ENCODE assay signal across 1 cellular context in the genomic region with DNA sequence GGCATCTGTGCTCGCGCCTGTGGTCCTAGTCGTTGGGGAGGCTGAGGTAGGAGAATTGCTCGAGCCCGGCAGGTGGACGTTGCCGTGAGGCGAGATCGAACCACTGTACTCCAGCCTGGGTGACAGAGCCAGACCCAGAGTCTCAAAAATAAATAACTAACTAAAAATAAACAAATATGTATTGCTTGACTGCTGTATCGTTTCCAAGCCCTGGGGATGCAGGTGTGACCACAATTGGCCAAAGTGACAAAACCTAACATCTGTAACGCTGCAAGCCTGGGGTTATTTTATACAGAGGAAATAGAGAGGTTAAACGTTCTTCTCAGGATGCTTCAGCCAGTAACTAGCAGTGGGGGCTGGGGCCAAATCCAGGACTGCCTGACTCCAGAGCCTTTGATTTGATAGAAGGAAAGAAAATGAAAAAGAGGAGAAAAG.
TF ChIP-seq lines count a peak whose summit lies in the region.

No MANE protein-coding gene starts in this region.

TF ChIP-seq in GM12878, 131 proteins besides CTCF, POLR2A, EP300 and RAD21 (continued from another document):
- TF ChIP-seq CHD1 (IDR thresholded peaks at IDR 0.05; ENCODE audit: low read depth, low read length) (no peak), POU2F2 (IDR thresholded peaks at IDR 0.05; ENCODE audit: borderline replicate concordance, low read depth, low read length) (0 out of 3 replicates have a peak, but pooled peaks have one; percentile 34), ETV6 (conservative IDR thresholded peaks at IDR 0.05 in 1 of 2, IDR thresholded peaks at IDR 0.05 in 1 of 2; ENCODE audit: borderline replicate concordance in 1 of 2, low read depth in 1 of 2) (no peak), TCF3 (IDR thresholded peaks at IDR 0.05; ENCODE audit: borderline replicate concordance, insufficient read depth, low read depth, low read length) (peak; percentile 75; the same call in 1 of the 2 replicates), BHLHE40 (IDR thresholded peaks at IDR 0.05; ENCODE audit: borderline replicate concordance in 1 of 2, low read depth in 2 of 2, low read length in 1 of 2) (peak in 1 of 2 experiments; percentile 23; a peak in 1 of 4 replicates), MEF2A (IDR thresholded peaks at IDR 0.05; ENCODE audit: insufficient read depth, low read depth, low read length) (0 out of 2 replicates have a peak, but pooled peaks have one; percentile 51), MTA2 (IDR thresholded peaks at IDR 0.05; ENCODE audit: low read depth) (peak; percentile 71), TBL1XR1 (IDR thresholded peaks at IDR 0.05; ENCODE audit: low read depth, low read length) (peak; percentile 19; the same call in 1 of the 2 replicates)
- TF ChIP-seq, protein P1, sequence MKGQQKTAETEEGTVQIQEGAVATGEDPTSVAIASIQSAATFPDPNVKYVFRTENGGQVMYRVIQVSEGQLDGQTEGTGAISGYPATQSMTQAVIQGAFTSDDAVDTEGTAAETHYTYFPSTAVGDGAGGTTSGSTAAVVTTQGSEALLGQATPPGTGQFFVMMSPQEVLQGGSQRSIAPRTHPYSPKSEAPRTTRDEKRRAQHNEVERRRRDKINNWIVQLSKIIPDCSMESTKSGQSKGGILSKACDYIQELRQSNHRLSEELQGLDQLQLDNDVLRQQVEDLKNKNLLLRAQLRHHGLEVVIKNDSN (IDR thresholded peaks at IDR 0.05; ENCODE audit: borderline replicate concordance, extremely low read length, insufficient read depth, low read depth, low read length) = no peak
- TF ChIP-seq, protein P2, sequence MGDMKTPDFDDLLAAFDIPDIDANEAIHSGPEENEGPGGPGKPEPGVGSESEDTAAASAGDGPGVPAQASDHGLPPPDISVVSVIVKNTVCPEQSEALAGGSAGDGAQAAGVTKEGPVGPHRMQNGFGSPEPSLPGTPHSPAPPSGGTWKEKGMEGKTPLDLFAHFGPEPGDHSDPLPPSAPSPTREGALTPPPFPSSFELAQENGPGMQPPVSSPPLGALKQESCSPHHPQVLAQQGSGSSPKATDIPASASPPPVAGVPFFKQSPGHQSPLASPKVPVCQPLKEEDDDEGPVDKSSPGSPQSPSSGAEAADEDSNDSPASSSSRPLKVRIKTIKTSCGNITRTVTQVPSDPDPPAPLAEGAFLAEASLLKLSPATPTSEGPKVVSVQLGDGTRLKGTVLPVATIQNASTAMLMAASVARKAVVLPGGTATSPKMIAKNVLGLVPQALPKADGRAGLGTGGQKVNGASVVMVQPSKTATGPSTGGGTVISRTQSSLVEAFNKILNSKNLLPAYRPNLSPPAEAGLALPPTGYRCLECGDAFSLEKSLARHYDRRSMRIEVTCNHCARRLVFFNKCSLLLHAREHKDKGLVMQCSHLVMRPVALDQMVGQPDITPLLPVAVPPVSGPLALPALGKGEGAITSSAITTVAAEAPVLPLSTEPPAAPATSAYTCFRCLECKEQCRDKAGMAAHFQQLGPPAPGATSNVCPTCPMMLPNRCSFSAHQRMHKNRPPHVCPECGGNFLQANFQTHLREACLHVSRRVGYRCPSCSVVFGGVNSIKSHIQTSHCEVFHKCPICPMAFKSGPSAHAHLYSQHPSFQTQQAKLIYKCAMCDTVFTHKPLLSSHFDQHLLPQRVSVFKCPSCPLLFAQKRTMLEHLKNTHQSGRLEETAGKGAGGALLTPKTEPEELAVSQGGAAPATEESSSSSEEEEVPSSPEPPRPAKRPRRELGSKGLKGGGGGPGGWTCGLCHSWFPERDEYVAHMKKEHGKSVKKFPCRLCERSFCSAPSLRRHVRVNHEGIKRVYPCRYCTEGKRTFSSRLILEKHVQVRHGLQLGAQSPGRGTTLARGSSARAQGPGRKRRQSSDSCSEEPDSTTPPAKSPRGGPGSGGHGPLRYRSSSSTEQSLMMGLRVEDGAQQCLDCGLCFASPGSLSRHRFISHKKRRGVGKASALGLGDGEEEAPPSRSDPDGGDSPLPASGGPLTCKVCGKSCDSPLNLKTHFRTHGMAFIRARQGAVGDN (IDR thresholded peaks at IDR 0.05) = no peak
